In the genomic region with DNA sequence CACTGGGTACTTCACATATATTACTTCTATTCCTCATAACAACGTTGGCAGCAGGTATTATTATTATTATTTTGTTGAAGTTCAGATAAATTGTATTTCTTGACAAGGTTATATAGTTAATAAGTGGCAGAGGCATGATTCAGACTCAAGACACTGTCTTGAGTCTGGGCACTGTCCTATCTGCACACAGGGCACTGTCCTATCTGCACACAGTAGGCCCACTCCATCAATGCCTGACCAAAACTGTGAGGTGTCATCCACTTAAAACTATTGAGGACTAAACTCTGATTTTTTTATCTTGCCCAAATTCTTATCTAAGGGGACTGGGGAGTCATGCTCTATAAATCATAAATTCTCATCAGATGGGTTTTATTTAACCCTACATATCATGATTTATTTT, we compare ENCODE assay signal across 19 cellular contexts. TPM values are rescaled to one million over a fixed set of nuclear protein-coding genes. Genes with fewer than 3 reads are reported as not detected.
DNase-seq lines count a peak whose midpoint lies in the region; ATAC-seq, FAIRE-seq and TF ChIP-seq lines count a peak whose summit lies in the region.
"Had no signal": no experiment of that assay in that cellular context is flagged by ENCODE, and none has a peak within 500 bp of the region (broad histone marks: within the 10 kb centered on the region; RNA-seq: fewer than 3 reads in every experiment).

No MANE protein-coding gene starts in this region.

- H3K56ac ChIP-seq in H1 (replicated peaks; ENCODE audit: insufficient read length, low read depth, low read length) = no peak overlapping the region

- H3K36me3 ChIP-seq in BLaER1 (peaks cover 6% of the 10 kb centered on the region; the same call in 1 of the 2 replicates), Loucy (ENCODE audit: insufficient read depth, low read length) (no peaks in the 10 kb centered on the region), H1 (ENCODE audit: control insufficient read depth in 2 of 4, insufficient read depth in 4 of 4, low read length in 3 of 4) (no peaks in the 10 kb centered on the region)

- no peaks in the 10 kb centered on the region for H3K79me2 ChIP-seq in Loucy (ENCODE audit: insufficient read depth, low read length)
- no peaks in the 10 kb centered on the region for H3K79me2 ChIP-seq in H1 (ENCODE audit: control insufficient read depth in 1 of 2, insufficient read depth in 2 of 2, low read length in 2 of 2)

- no peak for TF ChIP-seq POLR2A in H1 (IDR thresholded peaks at IDR 0.05; ENCODE audit: control extremely low read depth in 1 of 2, low read depth in 2 of 2, low read length in 2 of 2)
- no peak for TF ChIP-seq POLR2A in erythroblast (IDR thresholded peaks at IDR 0.05; ENCODE audit: low read length)

- 80% methylated on average over 1 of the region's 1 CpG; no CpG with 5 or more reads in 1 of the 2 experiments for WGBS in H1 (ENCODE audit: extremely low coverage in 1 of 2, insufficient coverage in 1 of 2, insufficient read length in 1 of 2, insufficient replicate concordance in 2 of 2, low coverage in 1 of 2, low lambda C conversion rate in 2 of 2, missing lambda C conversion rate in 1 of 2), 2 experiments

- no peak overlapping the region for H4K8ac ChIP-seq in H1 (ENCODE audit: extremely low read depth, insufficient read depth, low read length)

- H4K20me1 ChIP-seq in BLaER1 (no peaks in the 10 kb centered on the region), Loucy (ENCODE audit: insufficient read depth, low read length, poor library complexity, severe bottlenecking) (no peaks in the 10 kb centered on the region), H1 (replicated peaks in 1 of 2; ENCODE audit: control insufficient read depth in 1 of 2, insufficient read depth in 2 of 2, low read length in 2 of 2) (no peaks in the 10 kb centered on the region)

- peak overlapping the region; percentile 77; the same call in 1 of the 2 replicates for H3K4me2 ChIP-seq in BLaER1
- H3K4me2 ChIP-seq in Loucy (ENCODE audit: low read depth, low read length, poor library complexity, severe bottlenecking) = no peak overlapping the region
- no peak overlapping the region for H3K4me2 ChIP-seq in H1 (ENCODE audit: insufficient read depth in 1 of 2, low read depth in 2 of 2, low read length in 2 of 2)

- H2AFZ ChIP-seq in Loucy (ENCODE audit: low read length) (no peak overlapping the region), H1 (ENCODE audit: low read length) (no peak overlapping the region)

- no peak overlapping the region for H2BK12ac ChIP-seq in H1 (ENCODE audit: low read depth, low read length)

- H3K4me3 ChIP-seq in BLaER1 = no peak overlapping the region
- H3K4me3 ChIP-seq in Loucy (ENCODE audit: low read length, poor library complexity, severe bottlenecking) = no peak overlapping the region
- H3K4me3 ChIP-seq in H1 (ENCODE audit: extremely low read depth in 1 of 4, insufficient read depth in 2 of 4, low read depth in 3 of 4, low read length in 4 of 4) = no peak overlapping the region
- H3K4me3 ChIP-seq: GM12878 had no signal

- no peak overlapping the region for H3K18ac ChIP-seq in H1 (ENCODE audit: extremely low read depth, low read length)

- no peak overlapping the region for H3K4ac ChIP-seq in H1 (replicated peaks; ENCODE audit: insufficient read length, low read depth, low read length)

- TF ChIP-seq EP300 in H1 (IDR thresholded peaks at IDR 0.05; ENCODE audit: borderline replicate concordance in 1 of 2, low read depth in 2 of 2, low read length in 2 of 2) = no peak

- FAIRE-seq in H1 (lab: Jason Lieb, UNC) = no peak
- FAIRE-seq: A204.1, G401.6, GM12878 had no signal

- H2BK5ac ChIP-seq in H1 (ENCODE audit: low read depth, low read length) = no peak overlapping the region

- H2BK15ac ChIP-seq in H1 (ENCODE audit: low read length) = 0 out of 2 replicates have a peak overlapping the region, but pooled peaks have one; percentile 49

- H3K4me1 ChIP-seq in BLaER1 (peaks cover 33% of the 10 kb centered on the region), Loucy (ENCODE audit: insufficient read depth, low read length, poor library complexity, severe bottlenecking) (peaks cover 33% of the 10 kb centered on the region), H1 (replicated peaks in 1 of 4; ENCODE audit: control insufficient read depth in 3 of 4, insufficient read depth in 4 of 4, low read length in 3 of 4) (peaks cover 0 to 7% (median 1%) of the 10 kb centered on the region in 4 experiments; a peak in 5 of 7 replicates)
- H3K4me1 ChIP-seq: Caco-2 had no signal

- H2BK120ac ChIP-seq in H1 (replicated peaks; ENCODE audit: low read depth, low read length) = no peak overlapping the region

- POLR2A ChIA-PET in H1 (lab: Charles Lee; ENCODE audit: partially characterized antibody) = interaction anchor here (3.2 kb wide), 1 partner anchor 24 kb away, joined by 10 read pairs; a partner anchor contains a TSS

- DNase-seq in H1 (ENCODE audit: low read depth in 1 of 2, low spot score in 2 of 2) = no peak
- no peak for DNase-seq in GM03348 (ENCODE audit: low spot score)
- no peak for DNase-seq in erythroblast (lab: John Stamatoyannopoulos, UW)
- DNase-seq: C1 segment of cervical spinal cord; Caco-2; CD4-positive, CD25-positive, alpha-beta regulatory T cell; CD8-positive, alpha-beta T cell; DMS153; DND-41; GOT3; HCEC 1CT had no signal

- no peaks in the 10 kb centered on the region for H3K79me1 ChIP-seq in H1 (ENCODE audit: low read depth, low read length)

- H2AK5ac ChIP-seq in H1 (ENCODE audit: low read depth, low read length) = no peak overlapping the region

- H3K9ac ChIP-seq in BLaER1 = no peak overlapping the region
- H3K9ac ChIP-seq in Loucy (ENCODE audit: low read depth, low read length, poor library complexity, severe bottlenecking) = peak overlapping the region; percentile 62
- no peak overlapping the region for H3K9ac ChIP-seq in H1 (replicated peaks in 1 of 4; ENCODE audit: extremely low read depth in 1 of 4, low read depth in 3 of 4, low read length in 3 of 4)

- peaks cover 9% of the 10 kb centered on the region for H3K9me3 ChIP-seq in BLaER1
- H3K9me3 ChIP-seq in Loucy (ENCODE audit: insufficient read depth, low read depth, low read length) = 0 out of 2 replicates have a peak, but pooled peaks cover 1% of the 10 kb centered on the region
- H3K9me3 ChIP-seq in H1 (ENCODE audit: insufficient read depth in 2 of 2, low read depth in 1 of 2, low read length in 1 of 2) = no peaks in the 10 kb centered on the region
- H3K9me3 ChIP-seq: Caco-2 had no signal

- peaks cover 7% of the 10 kb centered on the region; the same call in 1 of the 2 replicates for H3F3A ChIP-seq in Loucy (ENCODE audit: low read depth)

- H3K23me2 ChIP-seq in H1 (ENCODE audit: low read depth, low read length) = no peaks in the 10 kb centered on the region

- no peak overlapping the region for H2BK20ac ChIP-seq in H1 (ENCODE audit: low read length)

- no peak for ATAC-seq in GM21576 (IDR thresholded peaks at IDR 0.05; ENCODE audit: unreplicated experiment)
- ATAC-seq: CD8-positive, alpha-beta T cell; GM12878 had no signal

- no peaks in the 10 kb centered on the region for H3K9me2 ChIP-seq in Loucy (replicated peaks; ENCODE audit: low read depth, low read length)

- CTCF ChIA-PET in H1 (lab: Charles Lee; ENCODE audit: partially characterized antibody) = no interaction called here

- TF ChIP-seq RAD21 in H1 (IDR thresholded peaks at IDR 0.05 in 1 of 2, conservative IDR thresholded peaks at IDR 0.05 in 1 of 2; ENCODE audit: low read depth in 2 of 2, low read length in 2 of 2) = no peak

- no peak overlapping the region for H4K5ac ChIP-seq in H1 (ENCODE audit: insufficient read length, low read depth, low read length)

- no peak overlapping the region for H3K23ac ChIP-seq in H1 (ENCODE audit: insufficient read length)

- no peak overlapping the region for H3K27ac ChIP-seq in BLaER1
- no peak overlapping the region; the same call in 1 of the 2 replicates for H3K27ac ChIP-seq in H1 (ENCODE audit: low read depth, low read length)
- H3K27ac ChIP-seq: 22Rv1 had no signal

- H3K27me3 ChIP-seq in BLaER1 = no peaks in the 10 kb centered on the region
- no peaks in the 10 kb centered on the region for H3K27me3 ChIP-seq in Loucy (ENCODE audit: insufficient read depth, low read length, poor library complexity, severe bottlenecking)
- H3K27me3 ChIP-seq in H1 (replicated peaks in 1 of 4; ENCODE audit: control insufficient read depth in 3 of 4, extremely low read depth in 1 of 4, insufficient read depth in 3 of 4, low read length in 3 of 4) = no peaks in the 10 kb centered on the region

- TF ChIP-seq CTCF in Loucy (conservative IDR thresholded peaks at IDR 0.05; ENCODE audit: low read length) (no peak), H1 (IDR thresholded peaks at IDR 0.05; ENCODE audit: control extremely low read depth in 1 of 3, insufficient read depth in 1 of 3, low read depth in 1 of 3, low read length in 3 of 3) (no peak)

- no peak overlapping the region for H3K14ac ChIP-seq in H1 (ENCODE audit: insufficient read length)

- H4K91ac ChIP-seq in H1 (replicated peaks; ENCODE audit: insufficient read length, low read length) = no peak overlapping the region

RNA-seq across cellular contexts. Expression of a gene that starts 23.8 kb away (rescaled TPM):
- 7.1 and 7.7 TPM in 2 replicates for total RNA-seq in H1 (2021; fragmentation: NEBNext Ultra II Directional; extraction: Animal tissue kit (Norgen Biotek cat#: 25700))
- polyA plus RNA-seq in H1 (2011; rRNA removed) = 3.5 and 4.3 TPM in 2 replicates
- 5.5 TPM for polyA plus RNA-seq in H1 (2011; cell fraction: cytosol; rRNA removed)
- polyA plus RNA-seq in H1 (2011; cell fraction: nucleus; rRNA removed) = 6.0 TPM
- 7.1 to 7.5 TPM (median 7.2 TPM) in 4 replicates for polyA plus RNA-seq in H1 (2012, experiment 1 of 2)
- 6.3 TPM for polyA plus RNA-seq in H1 (2012, experiment 2 of 2)
- 3.4 TPM for polyA plus RNA-seq in H1 (2013, experiment 1 of 2)
- 3.4 TPM for polyA plus RNA-seq in H1 (2013, experiment 2 of 2)
- 3.2 and 4.0 TPM in 2 replicates for polyA minus RNA-seq in H1 (2011; rRNA and poly(A)+ RNA removed)
- 6.9 TPM for polyA minus RNA-seq in H1 (2011; cell fraction: cytosol; rRNA and poly(A)+ RNA removed)
- 14.5 TPM for polyA minus RNA-seq in H1 (2011; cell fraction: nucleus; rRNA and poly(A)+ RNA removed)

RNA-seq across cellular contexts. Expression of a gene that starts 30.9 kb away (rescaled TPM):
- total RNA-seq in H1 (2021; fragmentation: NEBNext Ultra II Directional; extraction: Animal tissue kit (Norgen Biotek cat#: 25700)) = 0.19 TPM in 1 of 2 replicates, not detected in the other
- polyA plus RNA-seq in H1 (2011; rRNA removed) = 0.09 and 0.14 TPM in 2 replicates
- 0.19 TPM for polyA plus RNA-seq in H1 (2011; cell fraction: cytosol; rRNA removed)
- polyA plus RNA-seq in H1 (2011; cell fraction: nucleus; rRNA removed) = 0.04 TPM
- 0.07 to 0.41 TPM in 2 of 4 replicates, not detected in the others for polyA plus RNA-seq in H1 (2012, experiment 1 of 2)
- not detected for polyA plus RNA-seq in H1 (2012, experiment 2 of 2)
- 0.10 TPM for polyA plus RNA-seq in H1 (2013, experiment 1 of 2)
- 0.11 TPM for polyA plus RNA-seq in H1 (2013, experiment 2 of 2)
- 0.13 and 0.22 TPM in 2 replicates for polyA minus RNA-seq in H1 (2011; rRNA and poly(A)+ RNA removed)
- polyA minus RNA-seq in H1 (2011; cell fraction: cytosol; rRNA and poly(A)+ RNA removed) = not detected
- 0.40 TPM for polyA minus RNA-seq in H1 (2011; cell fraction: nucleus; rRNA and poly(A)+ RNA removed)
- total RNA-seq: H7 had no signal

RNA-seq across cellular contexts. Expression of a gene that starts 42.0 kb away (rescaled TPM):
- 33.3 and 35.4 TPM in 2 replicates for total RNA-seq in H1 (2021; fragmentation: NEBNext Ultra II Directional; extraction: Animal tissue kit (Norgen Biotek cat#: 25700))
- polyA plus RNA-seq in H1 (2011; rRNA removed) = 13.6 and 14.8 TPM in 2 replicates
- polyA plus RNA-seq in H1 (2011; cell fraction: cytosol; rRNA removed) = 18.9 TPM
- 12.6 TPM for polyA plus RNA-seq in H1 (2011; cell fraction: nucleus; rRNA removed)
- 19.8 to 22.5 TPM (median 20.3 TPM) in 4 replicates for polyA plus RNA-seq in H1 (2012, experiment 1 of 2)
- 5.8 TPM for polyA plus RNA-seq in H1 (2012, experiment 2 of 2)
- polyA plus RNA-seq in H1 (2013, experiment 1 of 2) = 15.7 TPM
- 16.9 TPM for polyA plus RNA-seq in H1 (2013, experiment 2 of 2)
- polyA minus RNA-seq in H1 (2011; rRNA and poly(A)+ RNA removed) = 37.5 and 39.1 TPM in 2 replicates
- polyA minus RNA-seq in H1 (2011; cell fraction: cytosol; rRNA and poly(A)+ RNA removed) = 18.1 TPM
- 32.9 TPM for polyA minus RNA-seq in H1 (2011; cell fraction: nucleus; rRNA and poly(A)+ RNA removed)
